In the genomic region with DNA sequence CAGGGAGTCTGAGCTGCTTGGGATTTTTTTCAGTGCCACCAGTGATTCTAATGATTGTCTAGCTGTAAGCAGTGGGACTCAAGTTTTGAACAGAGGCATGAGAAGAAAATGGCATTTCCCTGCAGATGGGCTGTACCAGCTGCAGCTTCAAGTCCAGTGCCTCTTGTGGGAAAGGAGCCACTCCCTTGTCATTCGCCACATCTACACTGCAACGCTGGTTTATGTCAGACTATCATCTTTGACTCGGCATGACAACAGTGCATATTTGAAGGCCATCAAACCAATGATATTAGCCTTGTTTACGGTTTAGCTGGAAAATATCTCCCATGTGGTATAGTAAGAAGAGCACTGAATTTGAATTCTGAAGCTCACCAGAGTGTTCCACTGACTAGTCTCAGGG, we compare ENCODE assay signal across 14 cellular contexts. TPM values are rescaled to one million over a fixed set of nuclear protein-coding genes. Genes with fewer than 3 reads are reported as not detected.
DNase-seq lines count a peak whose midpoint lies in the region; ATAC-seq, FAIRE-seq and TF ChIP-seq lines count a peak whose summit lies in the region.
"Had no signal": no experiment of that assay in that cellular context is flagged by ENCODE, and none has a peak within 500 bp of the region (broad histone marks: within the 10 kb centered on the region; RNA-seq: fewer than 3 reads in every experiment).

No MANE protein-coding gene starts in this region.

- no peak overlapping the region for H2BK12ac ChIP-seq in H1 (ENCODE audit: low read depth, low read length)

- H3K79me1 ChIP-seq in H1 (ENCODE audit: low read depth, low read length): no peaks in the 10 kb centered on the region

- H3K9ac ChIP-seq in SK-N-SH (no peak overlapping the region), H1 (replicated peaks in 1 of 4; ENCODE audit: extremely low read depth in 1 of 4, low read depth in 3 of 4, low read length in 3 of 4) (no peak overlapping the region)
- H3K9ac ChIP-seq: BLaER1 had no signal

- peaks cover 22% of the 10 kb centered on the region for H3F3A ChIP-seq in SK-N-SH (replicated peaks; ENCODE audit: insufficient read depth)

- no peaks in the 10 kb centered on the region for H3K9me3 Mint-ChIP-seq in CD4-positive, alpha-beta T cell

- H3K9me3 ChIP-seq in SK-N-SH (no peaks in the 10 kb centered on the region), H1 (ENCODE audit: insufficient read depth in 2 of 2, low read depth in 1 of 2, low read length in 1 of 2) (no peaks in the 10 kb centered on the region), osteoblast (ENCODE audit: low read depth, low read length) (no peaks in the 10 kb centered on the region)
- no peaks in the 10 kb centered on the region for H3K9me3 ChIP-seq in CD4-positive, alpha-beta T cell (ENCODE audit: control insufficient read depth, low read length)
- H3K9me3 ChIP-seq: BLaER1 had no signal

- no peak overlapping the region for H4K91ac ChIP-seq in H1 (replicated peaks; ENCODE audit: insufficient read length, low read length)

- no peaks in the 10 kb centered on the region for H3K36me3 Mint-ChIP-seq in CD4-positive, alpha-beta T cell (ENCODE audit: low read depth)

- 89% methylated on average over 4 of the region's 4 CpGs for WGBS in SK-N-SH (ENCODE audit: low lambda C conversion rate)
- WGBS in H1 (ENCODE audit: extremely low coverage in 1 of 2, insufficient coverage in 1 of 2, insufficient read length in 1 of 2, insufficient replicate concordance in 2 of 2, low coverage in 1 of 2, low lambda C conversion rate in 2 of 2, missing lambda C conversion rate in 1 of 2), 2 experiments: 100% methylated on average over 4 of the region's 4 CpGs; no CpG with 5 or more reads in 1 of the 2 experiments

- no peak overlapping the region for H2BK5ac ChIP-seq in H1 (ENCODE audit: low read depth, low read length)

- no peak overlapping the region for H3K23ac ChIP-seq in H1 (ENCODE audit: insufficient read length)

- H3K56ac ChIP-seq in H1 (replicated peaks; ENCODE audit: insufficient read length, low read depth, low read length): no peak overlapping the region

- TF ChIP-seq CTCF in SK-N-SH (IDR thresholded peaks at IDR 0.05) (no peak), H1 (IDR thresholded peaks at IDR 0.05; ENCODE audit: control extremely low read depth in 1 of 3, insufficient read depth in 1 of 3, low read depth in 1 of 3, low read length in 3 of 3) (no peak), osteoblast (IDR thresholded peaks at IDR 0.05; ENCODE audit: extremely low read depth, low read depth, low read length) (no peak)
- no peak for TF ChIP-seq CTCF in CD4-positive, alpha-beta T cell (IDR thresholded peaks at IDR 0.05)

- H3K23me2 ChIP-seq in H1 (ENCODE audit: low read depth, low read length): no peaks in the 10 kb centered on the region

- FAIRE-seq in H1 (lab: Jason Lieb, UNC): no peak
- FAIRE-seq: H54 had no signal

- H3K4me3 Mint-ChIP-seq in CD4-positive, alpha-beta T cell: no peak overlapping the region

- H2BK20ac ChIP-seq in H1 (ENCODE audit: low read length): no peak overlapping the region

- no peaks in the 10 kb centered on the region for H3K27me3 Mint-ChIP-seq in CD4-positive, alpha-beta T cell

- no peak for TF ChIP-seq POLR2A in H1 (IDR thresholded peaks at IDR 0.05; ENCODE audit: control extremely low read depth in 1 of 2, low read depth in 2 of 2, low read length in 2 of 2)

- H3K4me1 Mint-ChIP-seq in CD4-positive, alpha-beta T cell (ENCODE audit: low read depth): peaks cover 5% of the 10 kb centered on the region

- no peaks in the 10 kb centered on the region for H3K9me2 ChIP-seq in SK-N-SH

- no peak overlapping the region for H3K14ac ChIP-seq in H1 (ENCODE audit: insufficient read length)

- no peak overlapping the region for H2BK120ac ChIP-seq in H1 (replicated peaks; ENCODE audit: low read depth, low read length)

- H4K8ac ChIP-seq in H1 (ENCODE audit: extremely low read depth, insufficient read depth, low read length): peak overlapping the region; percentile 12; the same call in 1 of the 2 replicates

- no peak overlapping the region for H3K18ac ChIP-seq in H1 (ENCODE audit: extremely low read depth, low read length)

- no peak overlapping the region for H4K5ac ChIP-seq in H1 (ENCODE audit: insufficient read length, low read depth, low read length)

- H4K20me1 ChIP-seq in SK-N-SH (ENCODE audit: insufficient read depth) (no peaks in the 10 kb centered on the region), H1 (replicated peaks in 1 of 2; ENCODE audit: control insufficient read depth in 1 of 2, insufficient read depth in 2 of 2, low read length in 2 of 2) (peaks cover 0 to 4% of the 10 kb centered on the region in 2 experiments), osteoblast (ENCODE audit: insufficient read depth, low read length) (no peaks in the 10 kb centered on the region)
- H4K20me1 ChIP-seq: BLaER1 had no signal

- no peak overlapping the region for H3K4me2 ChIP-seq in SK-N-SH
- H3K4me2 ChIP-seq in H1 (ENCODE audit: insufficient read depth in 1 of 2, low read depth in 2 of 2, low read length in 2 of 2): no peak overlapping the region
- no peak overlapping the region for H3K4me2 ChIP-seq in osteoblast (ENCODE audit: insufficient read depth, low read length)
- H3K4me2 ChIP-seq: BLaER1 had no signal

- ATAC-seq in SK-N-SH treated with all-trans-retinoic acid at 6 μM for 48 hours: no peak; the same call in 2 of the 3 replicates
- no peak for ATAC-seq in HG02588 (IDR thresholded peaks at IDR 0.05; ENCODE audit: unreplicated experiment)
- no peak for ATAC-seq in CD4-positive, alpha-beta T cell (ENCODE audit: poor library complexity)
- ATAC-seq: HCT116 had no signal

- H3K27ac Mint-ChIP-seq in CD4-positive, alpha-beta T cell: no peak overlapping the region

- H3K4me3 ChIP-seq in SK-N-SH (ENCODE audit: low read depth in 2 of 2, low read length in 1 of 2) (no peak overlapping the region), H1 (ENCODE audit: extremely low read depth in 1 of 4, insufficient read depth in 2 of 4, low read depth in 3 of 4, low read length in 4 of 4) (no peak overlapping the region), osteoblast (ENCODE audit: insufficient read depth, low read length) (no peak overlapping the region)
- H3K4me3 ChIP-seq: BLaER1 had no signal

- CTCF ChIA-PET in SK-N-SH (lab: Yijun Ruan, JAX): interaction anchor here (0.7 to 16.6 kb wide), 17 partner anchors 9 to 470 kb away, joined by 3 to 295 read pairs (median 5); no protein-coding TSS in a partner anchor
- CTCF ChIA-PET in H1 (lab: Charles Lee; ENCODE audit: partially characterized antibody): interaction anchor here (0.6 to 7.9 kb wide), 22 partner anchors 9 to 469 kb away, joined by 3 to 100 read pairs (median 4); no protein-coding TSS in a partner anchor
- CTCF ChIA-PET in CD4-positive, alpha-beta T cell (lab: Charles Lee): no interaction called here

- H2AFZ ChIP-seq in SK-N-SH (ENCODE audit: low read depth): no peak overlapping the region
- no peak overlapping the region for H2AFZ ChIP-seq in H1 (ENCODE audit: low read length)
- peak overlapping the region; percentile 26 for H2AFZ ChIP-seq in osteoblast (ENCODE audit: low read length)

- TF ChIP-seq RAD21 in SK-N-SH (IDR thresholded peaks at IDR 0.05; ENCODE audit: low read length) (no peak), H1 (IDR thresholded peaks at IDR 0.05 in 1 of 2, conservative IDR thresholded peaks at IDR 0.05 in 1 of 2; ENCODE audit: low read depth in 2 of 2, low read length in 2 of 2) (no peak)

- no peak overlapping the region for H3K4ac ChIP-seq in H1 (replicated peaks; ENCODE audit: insufficient read length, low read depth, low read length)

- H2AK5ac ChIP-seq in H1 (ENCODE audit: low read depth, low read length): no peak overlapping the region

- no peaks in the 10 kb centered on the region for H3K79me2 ChIP-seq in SK-N-SH (ENCODE audit: insufficient read depth)
- H3K79me2 ChIP-seq in H1 (ENCODE audit: control insufficient read depth in 1 of 2, insufficient read depth in 2 of 2, low read length in 2 of 2): no peaks in the 10 kb centered on the region
- H3K79me2 ChIP-seq in osteoblast (ENCODE audit: insufficient read depth, low read length): peaks cover 14% of the 10 kb centered on the region

- DNase-seq in SK-N-SH (no peak), H1 (ENCODE audit: low read depth in 1 of 2, low spot score in 2 of 2) (no peak), osteoblast (ENCODE audit: insufficient read length, low spot score, missing footprints) (no peak), DMS 273 (lab: John Stamatoyannopoulos, UW; ENCODE audit: unreplicated experiment) (no peak)
- no peak for DNase-seq in CD4-positive, alpha-beta T cell
- DNase-seq: AML-193, DMS 273 treated with DMSO at 0.1 percent for 48 hours had no signal

- H3K4me1 ChIP-seq in SK-N-SH (ENCODE audit: control insufficient read depth in 1 of 2, insufficient read depth in 2 of 2, low read depth in 1 of 2, low read length in 1 of 2): peaks cover 4 to 12% of the 10 kb centered on the region in 2 experiments; a peak in 3 of 4 replicates
- H3K4me1 ChIP-seq in H1 (replicated peaks in 1 of 4; ENCODE audit: control insufficient read depth in 3 of 4, insufficient read depth in 4 of 4, low read length in 3 of 4): peaks cover 0 to 5% (median 2%) of the 10 kb centered on the region in 4 experiments; a peak in 5 of 7 replicates
- peaks cover 14% of the 10 kb centered on the region for H3K4me1 ChIP-seq in osteoblast (ENCODE audit: insufficient read depth, low read length)

- H3K27me3 ChIP-seq in SK-N-SH (ENCODE audit: insufficient read depth) (no peaks in the 10 kb centered on the region), H1 (replicated peaks in 1 of 4; ENCODE audit: control insufficient read depth in 3 of 4, extremely low read depth in 1 of 4, insufficient read depth in 3 of 4, low read length in 3 of 4) (no peaks in the 10 kb centered on the region), osteoblast (ENCODE audit: insufficient read depth, low read length) (no peaks in the 10 kb centered on the region)
- no peaks in the 10 kb centered on the region for H3K27me3 ChIP-seq in CD4-positive, alpha-beta T cell (ENCODE audit: control insufficient read depth, insufficient read depth, low read length)
- H3K27me3 ChIP-seq: BLaER1 had no signal

- H3K27ac ChIP-seq in SK-N-SH (ENCODE audit: low read depth in 2 of 2, low read length in 1 of 2) (no peak overlapping the region), H1 (ENCODE audit: low read depth, low read length) (no peak overlapping the region), osteoblast (ENCODE audit: low read depth, low read length) (peak overlapping the region; percentile 40)
- no peak overlapping the region for H3K27ac ChIP-seq in CD4-positive, alpha-beta T cell (ENCODE audit: low read depth, low read length)
- H3K27ac ChIP-seq: 22Rv1, BLaER1 had no signal

- H3K36me3 ChIP-seq in SK-N-SH (replicated peaks in 1 of 2; ENCODE audit: control insufficient read depth in 1 of 2, insufficient read depth in 2 of 2, low read length in 1 of 2): no peaks in the 10 kb centered on the region
- H3K36me3 ChIP-seq in H1 (ENCODE audit: control insufficient read depth in 2 of 4, insufficient read depth in 4 of 4, low read length in 3 of 4): no peaks in the 10 kb centered on the region
- no peaks in the 10 kb centered on the region for H3K36me3 ChIP-seq in osteoblast (ENCODE audit: insufficient read depth, low read length)

- no peak overlapping the region for H2BK15ac ChIP-seq in H1 (ENCODE audit: low read length)

- POLR2A ChIA-PET in SK-N-SH (lab: Yijun Ruan, JAX): no interaction called here
- POLR2A ChIA-PET in H1 (lab: Charles Lee; ENCODE audit: partially characterized antibody): interaction anchor here (1.6 kb wide), 1 partner anchor 10 kb away, joined by 4 read pairs; no protein-coding TSS in a partner anchor
- POLR2A ChIA-PET in CD4-positive, alpha-beta T cell (lab: Charles Lee): no interaction called here

- intact Hi-C loops in CD4-positive, alpha-beta T cell (cut with DNase I, micrococcal nuclease): loop anchor here (2.0 to 10.0 kb wide), 4 partner anchors 424 to 1041 kb away; no protein-coding TSS in a partner anchor

- TF ChIP-seq EP300 in SK-N-SH (IDR thresholded peaks at IDR 0.05; ENCODE audit: borderline replicate concordance in 1 of 2, low read depth in 1 of 2, low read length in 1 of 2) (no peak), H1 (IDR thresholded peaks at IDR 0.05; ENCODE audit: borderline replicate concordance in 1 of 2, low read depth in 2 of 2, low read length in 2 of 2) (no peak)

RNA-seq across cellular contexts. Expression of a gene that starts 22.2 kb away (rescaled TPM):
- 10.1 and 11.0 TPM in 2 replicates for polyA plus RNA-seq in SK-N-SH (2012; rRNA removed)
- polyA plus RNA-seq in SK-N-SH (2012; cell fraction: cytosol; rRNA removed): 11.8 and 16.0 TPM in 2 replicates
- 6.9 and 7.4 TPM in 2 replicates for polyA plus RNA-seq in SK-N-SH (2012; cell fraction: nucleus; rRNA removed)
- total RNA-seq in H1 (2021; fragmentation: NEBNext Ultra II Directional; extraction: Animal tissue kit (Norgen Biotek cat#: 25700)): 16.9 and 19.9 TPM in 2 replicates
- 11.4 and 18.7 TPM in 2 replicates for polyA plus RNA-seq in H1 (2011; rRNA removed)
- 20.3 TPM for polyA plus RNA-seq in H1 (2011; cell fraction: cytosol; rRNA removed)
- 17.6 TPM for polyA plus RNA-seq in H1 (2011; cell fraction: nucleus; rRNA removed)
- 22.0 to 27.0 TPM (median 26.1 TPM) in 4 replicates for polyA plus RNA-seq in H1 (2012, experiment 1 of 2)
- polyA plus RNA-seq in H1 (2012, experiment 2 of 2): 10.4 TPM
- 18.7 TPM for polyA plus RNA-seq in H1 (2013, experiment 1 of 2)
- 22.5 TPM for polyA plus RNA-seq in H1 (2013, experiment 2 of 2)
- 17.3 and 23.7 TPM in 2 replicates for polyA minus RNA-seq in H1 (2011; rRNA and poly(A)+ RNA removed)
- polyA minus RNA-seq in H1 (2011; cell fraction: cytosol; rRNA and poly(A)+ RNA removed): 8.5 TPM
- polyA minus RNA-seq in H1 (2011; cell fraction: nucleus; rRNA and poly(A)+ RNA removed): 13.5 TPM
- 6.8 and 9.0 TPM in 2 replicates for total RNA-seq in osteoblast
- not detected for total RNA-seq in CD4-positive, alpha-beta T cell

RNA-seq across cellular contexts. Expression of a gene that starts 48.4 kb away (rescaled TPM):
- polyA plus RNA-seq in SK-N-SH (2012; rRNA removed): 4.5 and 4.8 TPM in 2 replicates
- 7.2 and 8.0 TPM in 2 replicates for polyA plus RNA-seq in SK-N-SH (2012; cell fraction: cytosol; rRNA removed)
- polyA plus RNA-seq in SK-N-SH (2012; cell fraction: nucleus; rRNA removed): 3.5 and 4.8 TPM in 2 replicates
- 112 TPM in 2 replicates for total RNA-seq in H1 (2021; fragmentation: NEBNext Ultra II Directional; extraction: Animal tissue kit (Norgen Biotek cat#: 25700))
- polyA plus RNA-seq in H1 (2011; rRNA removed): 6.9 and 8.1 TPM in 2 replicates
- 12.0 TPM for polyA plus RNA-seq in H1 (2011; cell fraction: cytosol; rRNA removed)
- polyA plus RNA-seq in H1 (2011; cell fraction: nucleus; rRNA removed): 6.0 TPM
- polyA plus RNA-seq in H1 (2012, experiment 1 of 2): 33.0 to 62.2 TPM (median 37.2 TPM) in 4 replicates
- polyA plus RNA-seq in H1 (2012, experiment 2 of 2): 1.5 TPM
- 24.4 TPM for polyA plus RNA-seq in H1 (2013, experiment 1 of 2)
- 26.7 TPM for polyA plus RNA-seq in H1 (2013, experiment 2 of 2)
- polyA minus RNA-seq in H1 (2011; rRNA and poly(A)+ RNA removed): 12.2 and 15.2 TPM in 2 replicates
- 14.7 TPM for polyA minus RNA-seq in H1 (2011; cell fraction: cytosol; rRNA and poly(A)+ RNA removed)
- polyA minus RNA-seq in H1 (2011; cell fraction: nucleus; rRNA and poly(A)+ RNA removed): 15.6 TPM
- total RNA-seq in osteoblast: 7.2 and 8.8 TPM in 2 replicates
- 1 to 10 TPM; 4.7 to 5.8 TPM for total RNA-seq in CD4-positive, alpha-beta T cell

RNA-seq across cellular contexts. Expression of a gene that starts 54.1 kb away (rescaled TPM):
- 23.9 and 46.4 TPM in 2 replicates for polyA plus RNA-seq in SK-N-SH (2012; rRNA removed)
- polyA plus RNA-seq in SK-N-SH (2012; cell fraction: cytosol; rRNA removed): 44.0 and 44.4 TPM in 2 replicates
- 9.8 and 32.2 TPM in 2 replicates for polyA plus RNA-seq in SK-N-SH (2012; cell fraction: nucleus; rRNA removed)
- total RNA-seq in H1 (2021; fragmentation: NEBNext Ultra II Directional; extraction: Animal tissue kit (Norgen Biotek cat#: 25700)): 0.57 and 1.1 TPM in 2 replicates
- 0.12 and 0.33 TPM in 2 replicates for polyA plus RNA-seq in H1 (2011; rRNA removed)
- 0.21 TPM for polyA plus RNA-seq in H1 (2011; cell fraction: cytosol; rRNA removed)
- polyA plus RNA-seq in H1 (2011; cell fraction: nucleus; rRNA removed): 1.4 TPM
- polyA plus RNA-seq in H1 (2012, experiment 1 of 2): 0.31 to 1.3 TPM (median 0.62 TPM) in 4 replicates
- 0.07 TPM for polyA plus RNA-seq in H1 (2012, experiment 2 of 2)
- polyA plus RNA-seq in H1 (2013, experiment 1 of 2): 0.53 TPM
- polyA plus RNA-seq in H1 (2013, experiment 2 of 2): 0.92 TPM
- 0.44 and 2.6 TPM in 2 replicates for polyA minus RNA-seq in H1 (2011; rRNA and poly(A)+ RNA removed)
- 0.07 TPM for polyA minus RNA-seq in H1 (2011; cell fraction: cytosol; rRNA and poly(A)+ RNA removed)
- polyA minus RNA-seq in H1 (2011; cell fraction: nucleus; rRNA and poly(A)+ RNA removed): 0.50 TPM
- 457 and 499 TPM in 2 replicates for total RNA-seq in osteoblast
- total RNA-seq in CD4-positive, alpha-beta T cell: not detected
- total RNA-seq: HT1080 had no signal

Comparison
In these comparisons a context has a peak if more than half of its experiments do, and no peak if none do; other contexts are left out.
1. RNA of a gene that starts 48.4 kb away (total RNA-seq): 112 TPM in H1; 7.2 to 8.8 TPM in osteoblast and 4.7 to 5.8 TPM in CD4-positive, alpha-beta T cell; every median in the first group is over 10 times any median in the second.
2. RNA of a gene that starts 54.1 kb away (total RNA-seq): 457 to 499 TPM in osteoblast; 0.57 to 1.1 TPM in H1 and not detected in CD4-positive, alpha-beta T cell; every median in the first group is over 100 times any median in the second.